8 cellular contexts compared by ENCODE assay signal in genomic region chr11:22666700-22667439, GRCh38. TPM values are rescaled to one million over a fixed set of nuclear protein-coding genes. Genes with fewer than 3 reads are reported as not detected.
DNase-seq lines count a peak whose midpoint lies in the region; ATAC-seq and TF ChIP-seq lines count a peak whose summit lies in the region.

No MANE protein-coding gene starts in this region.

- TF ChIP-seq CTCF in CD4-positive, alpha-beta T cell (IDR thresholded peaks at IDR 0.05), result no peak

- peak overlapping the region; percentile 75 for H3K4me3 Mint-ChIP-seq in CD4-positive, alpha-beta T cell

- peaks cover 16% of the 10 kb centered on the region for H3K4me1 ChIP-seq in HUES48 (ENCODE audit: control insufficient read depth, insufficient read depth, low read length)
- H3K4me1 ChIP-seq in iPS-18a (ENCODE audit: control insufficient read depth, low read depth, low read length), result peaks cover 15% of the 10 kb centered on the region

- H3K36me3 ChIP-seq in HUES48 (ENCODE audit: control insufficient read depth, insufficient read depth, low read length), result no peaks in the 10 kb centered on the region
- no peaks in the 10 kb centered on the region for H3K36me3 ChIP-seq in iPS-18a (ENCODE audit: control insufficient read depth, low read depth, low read length)

- H3K4me3 ChIP-seq in HUES48 (ENCODE audit: low read depth, low read length) (peak overlapping the region; percentile 73), iPS-18a (ENCODE audit: low read length) (peak overlapping the region; percentile 68), skeletal muscle cell (ENCODE audit: low read depth, low read length) (peak overlapping the region; percentile 47)

- H3K27me3 ChIP-seq in CD4-positive, alpha-beta T cell (ENCODE audit: control insufficient read depth, insufficient read depth, low read length), result peaks cover 53% of the 10 kb centered on the region
- peaks cover 28% of the 10 kb centered on the region for H3K27me3 ChIP-seq in HUES48 (ENCODE audit: control insufficient read depth, insufficient read depth, low read length)
- peaks cover 24% of the 10 kb centered on the region for H3K27me3 ChIP-seq in iPS-18a (ENCODE audit: control insufficient read depth, insufficient read depth, low read length)

- DNase-seq in CD4-positive, alpha-beta T cell, result peak in 1 of 10 experiments; percentile 8
- DNase-seq in amygdala (lab: John Stamatoyannopoulos, UW) (peak in 46 of 56 donors; percentile 4 to 59 (median 26)), skeletal muscle cell (ENCODE audit: low read depth) (no peak), NOMO-1 (lab: John Stamatoyannopoulos, UW; ENCODE audit: unreplicated experiment in 2 of 2) (no peak), cortex of kidney (lab: John Stamatoyannopoulos, UW) (no peak)

- H3K27ac Mint-ChIP-seq in CD4-positive, alpha-beta T cell, result no peak overlapping the region

- POLR2A ChIA-PET in CD4-positive, alpha-beta T cell (lab: Charles Lee), result interaction anchor here (1.1 to 1.3 kb wide), 2 partner anchors 10 to 41 kb away, joined by 3 to 7 read pairs; partner anchors contain the start of gene FANCF

- H3K36me3 Mint-ChIP-seq in CD4-positive, alpha-beta T cell (ENCODE audit: low read depth), result no peaks in the 10 kb centered on the region

- H3K27ac ChIP-seq in CD4-positive, alpha-beta T cell (ENCODE audit: low read depth, low read length), result no peak overlapping the region
- H3K27ac ChIP-seq in HUES48 (ENCODE audit: low read depth, low read length) (no peak overlapping the region), iPS-18a (ENCODE audit: low read length) (no peak overlapping the region)

- ATAC-seq in CD4-positive, alpha-beta T cell (ENCODE audit: poor library complexity), result peak; percentile 43
- peak; percentile 74 for ATAC-seq in GM19397 (IDR thresholded peaks at IDR 0.05; ENCODE audit: unreplicated experiment)

- intact Hi-C loops in CD4-positive, alpha-beta T cell (cut with DNase I, micrococcal nuclease), result no loop called here

- no peaks in the 10 kb centered on the region for H3K9me3 ChIP-seq in CD4-positive, alpha-beta T cell (ENCODE audit: control insufficient read depth, low read length)
- no peaks in the 10 kb centered on the region for H3K9me3 ChIP-seq in HUES48 (ENCODE audit: control insufficient read depth, insufficient read depth, low read length)
- no peaks in the 10 kb centered on the region for H3K9me3 ChIP-seq in iPS-18a (ENCODE audit: control insufficient read depth, low read depth, low read length)

- CTCF ChIA-PET in CD4-positive, alpha-beta T cell (lab: Charles Lee), result no interaction called here

- H3K4me1 Mint-ChIP-seq in CD4-positive, alpha-beta T cell (ENCODE audit: low read depth), result peaks cover 16% of the 10 kb centered on the region

- no peaks in the 10 kb centered on the region for H3K9me3 Mint-ChIP-seq in CD4-positive, alpha-beta T cell

- peak overlapping the region; percentile 48 for H3K9ac ChIP-seq in HUES48 (ENCODE audit: low read depth, low read length)
- peak overlapping the region; percentile 54 for H3K9ac ChIP-seq in iPS-18a (ENCODE audit: low read length)

- peaks cover 72% of the 10 kb centered on the region for H3K27me3 Mint-ChIP-seq in CD4-positive, alpha-beta T cell

RNA-seq across cellular contexts. Expression of gene GAS2, which starts 0.5 kb away (rescaled TPM):
- total RNA-seq in CD4-positive, alpha-beta T cell, result 1 to 10 TPM; 2.2 to 2.9 TPM

RNA-seq across cellular contexts. Expression of gene FANCF, which starts 41.2 kb away (rescaled TPM):
- 1 to 10 TPM; 7.2 to 7.4 TPM for total RNA-seq in CD4-positive, alpha-beta T cell

Comparison
In these comparisons a context has a peak if more than half of its experiments do, and no peak if none do; other contexts are left out.
1. DNase-seq: peak in amygdala (46 of 56); none in skeletal muscle cell (single experiment), NOMO-1 (0 of 2) and cortex of kidney (single experiment).
2. Peak in every context shown above with its lines, with median percentiles within 50 percentile points of each other: H3K4me3 ChIP-seq.